Comparison of ENCODE assay signal across 9 cellular contexts in genomic region chr14:23183076-23183475, GRCh38. TPM values are rescaled to one million over a fixed set of nuclear protein-coding genes. Genes with fewer than 3 reads are reported as not detected.
DNase-seq lines count a peak whose midpoint lies in the region; ATAC-seq and TF ChIP-seq lines count a peak whose summit lies in the region.
"Had no signal": no experiment of that assay in that cellular context is flagged by ENCODE, and none has a peak within 500 bp of the region (broad histone marks: within the 10 kb centered on the region; RNA-seq: fewer than 3 reads in every experiment).

No MANE protein-coding gene starts in this region.

- no peaks in the 10 kb centered on the region for H3K4me1 Mint-ChIP-seq in activated CD8-positive, alpha-beta T cell treated with anti-CD3 and anti-CD28 coated beads, Interleukin-2, amount 10 ng/mL, durations not matched to agents 7 days and 5 days (ENCODE audit: low read depth)
- peaks cover 13% of the 10 kb centered on the region for H3K4me1 Mint-ChIP-seq in activated CD8-positive, alpha-beta T cell treated with anti-CD3 and anti-CD28 coated beads for 36 hours (ENCODE audit: low read depth)

- no peaks in the 10 kb centered on the region for H3K27me3 ChIP-seq in ectodermal cell (ENCODE audit: control insufficient read depth, insufficient read depth, low read length, poor library complexity, severe bottlenecking)
- no peaks in the 10 kb centered on the region for H3K27me3 ChIP-seq in vagina

- no peak overlapping the region for H3K27ac ChIP-seq in ectodermal cell (ENCODE audit: insufficient read depth, low read depth, low read length, poor library complexity, severe bottlenecking)
- no peak overlapping the region for H3K27ac ChIP-seq in mesodermal cell (ENCODE audit: low read depth, low read length, severe bottlenecking)
- peak overlapping the region; percentile 85 for H3K27ac ChIP-seq in vagina
- H3K27ac ChIP-seq: BLaER1 treated with 17β-estradiol and CSF1 and Interleukin-3, amounts not matched to agents 10 nM and 100 nM had no signal

- no peaks in the 10 kb centered on the region for H3K36me3 Mint-ChIP-seq in activated CD8-positive, alpha-beta T cell treated with anti-CD3 and anti-CD28 coated beads, Interleukin-2, amount 10 ng/mL, durations not matched to agents 7 days and 5 days (ENCODE audit: low read depth)
- no peaks in the 10 kb centered on the region for H3K36me3 Mint-ChIP-seq in activated CD8-positive, alpha-beta T cell treated with anti-CD3 and anti-CD28 coated beads for 36 hours (ENCODE audit: low read depth)

- no peak for TF ChIP-seq CTCF in activated CD8-positive, alpha-beta T cell treated with anti-CD3 and anti-CD28 coated beads for 36 hours (IDR thresholded peaks at IDR 0.05)
- TF ChIP-seq CTCF in vagina (IDR thresholded peaks at IDR 0.05), result no peak

- POLR2A ChIA-PET in activated CD8-positive, alpha-beta T cell treated with anti-CD3 and anti-CD28 coated beads, Interleukin-2, amount 10 ng/mL, durations not matched to agents 7 days and 5 days (lab: Charles Lee), result interaction anchor here (1.9 kb wide), 1 partner anchor 88 kb away, joined by 4 read pairs; the partner anchor contains the start of genes ACIN1 and C14orf119
- POLR2A ChIA-PET in activated CD8-positive, alpha-beta T cell treated with anti-CD3 and anti-CD28 coated beads for 36 hours (lab: Charles Lee), result interaction anchor here (0.6 to 1.2 kb wide), 3 partner anchors 62 to 120 kb away, joined by 3 to 5 read pairs (median 4); partner anchors contain the start of gene PPP1R3E

- H3K4me3 ChIP-seq in ectodermal cell (ENCODE audit: insufficient read depth, low read depth, low read length) (peak overlapping the region; percentile 59), mesodermal cell (ENCODE audit: extremely low read depth, insufficient read depth, low read length, poor library complexity, severe bottlenecking) (peak overlapping the region; percentile 46), vagina (peak overlapping the region; percentile 52 to 67)

- no peak overlapping the region for H3K4me3 Mint-ChIP-seq in activated CD8-positive, alpha-beta T cell treated with anti-CD3 and anti-CD28 coated beads, Interleukin-2, amount 10 ng/mL, durations not matched to agents 7 days and 5 days
- H3K4me3 Mint-ChIP-seq in activated CD8-positive, alpha-beta T cell treated with anti-CD3 and anti-CD28 coated beads for 36 hours, result no peak overlapping the region

- H3K36me3 ChIP-seq in ectodermal cell (ENCODE audit: control insufficient read depth, insufficient read depth, low read length) (no peaks in the 10 kb centered on the region), mesodermal cell (ENCODE audit: control insufficient read depth, insufficient read depth, low read length) (no peaks in the 10 kb centered on the region), vagina (no peaks in the 10 kb centered on the region)
- H3K36me3 ChIP-seq: BLaER1 treated with 17β-estradiol and CSF1 and Interleukin-3, amounts not matched to agents 10 nM and 100 nM had no signal

- H3K9me3 Mint-ChIP-seq in activated CD8-positive, alpha-beta T cell treated with anti-CD3 and anti-CD28 coated beads, Interleukin-2, amount 10 ng/mL, durations not matched to agents 7 days and 5 days (ENCODE audit: insufficient read depth), result no peaks in the 10 kb centered on the region
- H3K9me3 Mint-ChIP-seq in activated CD8-positive, alpha-beta T cell treated with anti-CD3 and anti-CD28 coated beads for 36 hours, result no peaks in the 10 kb centered on the region

- H3K4me1 ChIP-seq in ectodermal cell (ENCODE audit: control insufficient read depth, insufficient read depth, low read length) (no peaks in the 10 kb centered on the region), mesodermal cell (ENCODE audit: control insufficient read depth, insufficient read depth, low read length, poor library complexity, severe bottlenecking) (no peaks in the 10 kb centered on the region), vagina (peaks cover 33% of the 10 kb centered on the region)

- CTCF ChIA-PET in activated CD8-positive, alpha-beta T cell treated with anti-CD3 and anti-CD28 coated beads, Interleukin-2, amount 10 ng/mL, durations not matched to agents 7 days and 5 days (lab: Charles Lee), result interaction anchor here (1.8 to 21.0 kb wide), 5 partner anchors 63 to 114 kb away, joined by 4 to 378 read pairs (median 13); partner anchors contain the start of genes ACIN1, C14orf119 and CEBPE
- CTCF ChIA-PET in activated CD8-positive, alpha-beta T cell treated with anti-CD3 and anti-CD28 coated beads for 36 hours (lab: Charles Lee), result interaction anchor here (1.2 to 12.0 kb wide), 3 partner anchors 58 to 106 kb away, joined by 3 to 290 read pairs (median 28); partner anchors contain the start of gene CEBPE

- H3K27me3 Mint-ChIP-seq in activated CD8-positive, alpha-beta T cell treated with anti-CD3 and anti-CD28 coated beads, Interleukin-2, amount 10 ng/mL, durations not matched to agents 7 days and 5 days (ENCODE audit: low read depth), result peaks cover 30% of the 10 kb centered on the region
- peaks cover 8% of the 10 kb centered on the region for H3K27me3 Mint-ChIP-seq in activated CD8-positive, alpha-beta T cell treated with anti-CD3 and anti-CD28 coated beads for 36 hours

- H3K9me3 ChIP-seq in ectodermal cell (ENCODE audit: control insufficient read depth, low read length) (no peaks in the 10 kb centered on the region), mesodermal cell (ENCODE audit: control insufficient read depth, low read length) (no peaks in the 10 kb centered on the region), vagina (no peaks in the 10 kb centered on the region)

- WGBS in ectodermal cell, 2 experiments, result 1 to 2% methylated on average over 4 to 5 of the region's 7 CpGs
- WGBS in mesodermal cell (ENCODE audit: insufficient coverage in 2 of 2), 2 experiments, result 0 to 3% methylated on average over 1 to 2 of the region's 7 CpGs

- ATAC-seq in activated CD8-positive, alpha-beta T cell treated with anti-CD3 and anti-CD28 coated beads, Interleukin-2, amount 10 ng/mL, durations not matched to agents 7 days and 5 days, result peak; percentile 18
- ATAC-seq in activated CD8-positive, alpha-beta T cell treated with anti-CD3 and anti-CD28 coated beads for 36 hours, result no peak
- ATAC-seq in HG03097 (IDR thresholded peaks at IDR 0.05; ENCODE audit: low FRiP score, unreplicated experiment), result no peak

- no peak overlapping the region for H3K27ac Mint-ChIP-seq in activated CD8-positive, alpha-beta T cell treated with anti-CD3 and anti-CD28 coated beads, Interleukin-2, amount 10 ng/mL, durations not matched to agents 7 days and 5 days
- H3K27ac Mint-ChIP-seq in activated CD8-positive, alpha-beta T cell treated with anti-CD3 and anti-CD28 coated beads for 36 hours, result no peak overlapping the region

- DNase-seq in activated CD8-positive, alpha-beta T cell treated with anti-CD3 and anti-CD28 coated beads, Interleukin-2, amount 10 ng/mL, durations not matched to agents 7 days and 5 days, result no peak
- DNase-seq in activated CD8-positive, alpha-beta T cell treated with anti-CD3 and anti-CD28 coated beads for 36 hours, result no peak
- no peak for DNase-seq in vagina (ENCODE audit: extremely low spot score in 2 of 2)
- no peak for DNase-seq in UCSD-AML1 (lab: John Stamatoyannopoulos, UW; ENCODE audit: unreplicated experiment)
- no peak for DNase-seq in activated T-cell treated with anti-CD3 and anti-CD28 coated beads for 4 hours

- intact Hi-C loops in activated CD8-positive, alpha-beta T cell treated with anti-CD3 and anti-CD28 coated beads for 36 hours (cut with micrococcal nuclease), result loop anchor here (2.0 kb wide), 1 partner anchor 54 kb away; no protein-coding TSS in a partner anchor
- intact Hi-C loops in vagina (cut with DNase I), result no loop called here

- no peak for TF ChIP-seq POLR2A in vagina (IDR thresholded peaks at IDR 0.05)

RNA-seq across cellular contexts. Expression of gene SLC7A8, which starts 0.4 kb away (rescaled TPM):
- under 1 TPM; 0.24 to 0.57 TPM for total RNA-seq in activated CD8-positive, alpha-beta T cell treated with anti-CD3 and anti-CD28 coated beads, Interleukin-2, amount 10 ng/mL, durations not matched to agents 7 days and 5 days
- 1 to 10 TPM; 1.5 to 1.9 TPM for total RNA-seq in activated CD8-positive, alpha-beta T cell treated with anti-CD3 and anti-CD28 coated beads for 36 hours
- 105 TPM for polyA plus RNA-seq in ectodermal cell (2013, experiment 1 of 4)
- polyA plus RNA-seq in ectodermal cell (2013, experiment 2 of 4), result 135 TPM
- 61.8 TPM for polyA plus RNA-seq in ectodermal cell (2013, experiment 3 of 4)
- 80.4 TPM for polyA plus RNA-seq in ectodermal cell (2013, experiment 4 of 4)
- polyA plus RNA-seq in mesodermal cell (2013, experiment 1 of 2), result 36.1 TPM
- 31.8 TPM for polyA plus RNA-seq in mesodermal cell (2013, experiment 2 of 2)
- 68.5 TPM for total RNA-seq in vagina

RNA-seq across cellular contexts. Expression of gene RNF212B, which starts 54.7 kb away (rescaled TPM):
- total RNA-seq in activated CD8-positive, alpha-beta T cell treated with anti-CD3 and anti-CD28 coated beads, Interleukin-2, amount 10 ng/mL, durations not matched to agents 7 days and 5 days, result not detected
- total RNA-seq in activated CD8-positive, alpha-beta T cell treated with anti-CD3 and anti-CD28 coated beads for 36 hours, result not detected
- not detected for polyA plus RNA-seq in ectodermal cell (2013, experiment 1 of 4)
- 0.28 TPM for polyA plus RNA-seq in ectodermal cell (2013, experiment 2 of 4)
- not detected for polyA plus RNA-seq in ectodermal cell (2013, experiment 3 of 4)
- not detected for polyA plus RNA-seq in ectodermal cell (2013, experiment 4 of 4)
- polyA plus RNA-seq in mesodermal cell (2013, experiment 1 of 2), result not detected
- not detected for polyA plus RNA-seq in mesodermal cell (2013, experiment 2 of 2)
- total RNA-seq in vagina, result not detected

Comparison
In these comparisons a context has a peak if more than half of its experiments do, and no peak if none do; other contexts are left out.
1. RNA of gene SLC7A8, which starts 0.4 kb away (total RNA-seq): 68.5 TPM in vagina (single experiment); 1.5 to 1.9 TPM in activated CD8-positive, alpha-beta T cell treated with anti-CD3 and anti-CD28 coated beads for 36 hours and 0.24 to 0.57 TPM in activated CD8-positive, alpha-beta T cell treated with anti-CD3 and anti-CD28 coated beads, Interleukin-2, amount 10 ng/mL, durations not matched to agents 7 days and 5 days; every median in the first group is over 10 times any median in the second.
2. Peak in every context shown above with its lines, with median percentiles within 50 percentile points of each other: H3K4me3 ChIP-seq.